Comparison of ENCODE assay signal across 24 cellular contexts in the genomic region with DNA sequence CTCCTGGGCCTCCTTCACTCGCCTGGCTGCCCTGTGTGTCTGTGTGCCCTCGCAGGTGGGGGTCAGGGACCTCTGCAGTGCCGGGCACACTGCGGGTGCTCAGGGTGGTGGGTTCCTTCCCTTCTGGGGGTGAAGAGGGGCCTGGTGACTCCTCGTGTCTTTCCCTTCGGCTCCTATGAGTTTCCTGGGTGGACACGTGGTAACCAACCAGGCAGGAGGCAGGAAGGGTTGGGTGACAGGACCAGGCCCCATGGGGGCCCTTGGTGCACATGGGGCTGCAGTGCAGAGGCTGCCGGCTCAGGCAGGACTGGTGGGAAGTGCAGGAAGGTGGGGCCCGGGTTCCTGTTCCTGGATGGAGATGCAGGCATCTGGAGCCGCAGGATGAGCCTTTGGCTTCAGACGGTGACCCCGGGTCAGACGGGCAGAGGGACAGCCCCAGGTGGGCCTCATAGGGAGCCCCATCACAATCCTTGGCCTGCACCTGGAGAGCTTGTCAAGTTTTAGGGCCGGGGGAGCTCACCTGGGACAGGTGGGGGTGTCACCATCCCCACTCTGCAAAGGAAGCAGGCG. TPM values are rescaled to one million over a fixed set of nuclear protein-coding genes. Genes with fewer than 3 reads are reported as not detected.
"Had no signal": no experiment of that assay in that cellular context is flagged by ENCODE, and none has a peak within 500 bp of the region (broad histone marks: within the 10 kb centered on the region; RNA-seq: fewer than 3 reads in every experiment).

No MANE protein-coding gene starts in this region.

- H3K4me1 ChIP-seq: colonic mucosa had no signal

- H3K4me3 ChIP-seq: colonic mucosa, esophagus squamous epithelium, lung, psoas muscle, spleen, stomach, thoracic aorta, transverse colon had no signal

- H3K27me3 ChIP-seq: colonic mucosa, esophagus squamous epithelium, spleen, stomach, transverse colon had no signal

- FAIRE-seq: keratinocyte had no signal

- H3K27ac ChIP-seq: colonic mucosa, esophagus squamous epithelium, psoas muscle, spleen, stomach, thoracic aorta, transverse colon had no signal

- DNase-seq: colonic mucosa; dermis blood vessel endothelial cell; esophagus squamous epithelium; foreskin fibroblast; immature natural killer cell; left cardiac atrium; left ventricle myocardium superior; mesenchymal stem cell; naive B cell; psoas muscle; retina; spleen; stimulated activated CD4-positive, alpha-beta T cell treated with anti-CD3 and anti-CD28 coated beads, Interleukin-15, amount 100 ng/mL, for 24 hours; stimulated activated CD4-positive, alpha-beta T cell treated with anti-CD3 and anti-CD28 coated beads, Interleukin-1b, Interleukin-23, amount 100 ng/mL, for 48 hours; stimulated activated CD4-positive, alpha-beta T cell treated with anti-CD3 and anti-CD28 coated beads, Interleukin-4, amount 100 ng/mL, for 24 hours; stimulated activated naive CD4-positive, alpha-beta T cell; stomach; substantia nigra; transverse colon had no signal

- ATAC-seq: left cardiac atrium, left ventricle myocardium superior, psoas muscle, sciatic nerve had no signal

- H3K9me3 ChIP-seq: colonic mucosa, esophagus squamous epithelium, psoas muscle, spleen, stomach, thoracic aorta, transverse colon had no signal

RNA-seq across cellular contexts. Expression of gene TIGD3, which starts 41.5 kb away (rescaled TPM):
- total RNA-seq: sciatic nerve, skeletal muscle tissue, thoracic aorta had no signal
- polyA plus RNA-seq: keratinocyte had no signal
